27 cellular contexts compared by ENCODE assay signal in the genomic region with DNA sequence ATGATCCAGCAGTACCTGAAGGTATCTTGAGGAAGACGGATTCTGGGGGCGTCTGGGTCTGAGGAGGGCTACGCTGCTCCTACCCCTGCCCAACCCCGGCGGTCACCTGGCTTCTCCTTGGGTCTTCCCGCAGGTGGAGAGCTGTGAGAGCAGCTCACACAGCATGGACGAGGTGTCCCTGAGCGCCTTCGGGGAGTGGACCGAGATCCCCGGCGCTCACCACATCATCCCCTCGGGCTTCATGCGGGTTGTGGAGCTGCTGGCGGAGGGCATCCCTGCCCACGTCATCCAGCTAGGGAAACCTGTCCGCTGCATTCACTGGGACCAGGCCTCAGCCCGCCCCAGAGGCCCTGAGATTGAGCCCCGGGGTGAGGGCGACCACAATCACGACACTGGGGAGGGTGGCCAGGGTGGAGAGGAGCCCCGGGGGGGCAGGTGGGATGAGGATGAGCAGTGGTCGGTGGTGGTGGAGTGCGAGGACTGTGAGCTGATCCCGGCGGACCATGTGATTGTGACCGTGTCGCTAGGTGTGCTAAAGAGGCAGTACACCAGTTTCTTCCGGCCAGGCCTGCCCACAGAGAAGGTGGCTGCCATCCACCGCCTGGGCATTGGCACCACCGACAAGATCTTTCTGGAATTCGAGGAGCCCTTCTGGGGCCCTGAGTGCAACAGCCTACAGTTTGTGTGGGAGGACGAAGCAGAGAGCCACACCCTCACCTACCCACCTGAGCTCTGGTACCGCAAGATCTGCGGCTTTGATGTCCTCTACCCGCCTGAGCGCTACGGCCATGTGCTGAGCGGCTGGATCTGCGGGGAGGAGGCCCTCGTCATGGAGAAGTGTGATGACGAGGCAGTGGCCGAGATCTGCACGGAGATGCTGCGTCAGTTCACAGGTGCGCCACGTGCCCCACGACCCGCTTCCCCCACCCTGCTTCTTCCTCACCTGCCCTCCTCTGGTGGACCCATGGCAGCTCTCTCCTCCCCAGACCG. TPM values are rescaled to one million over a fixed set of nuclear protein-coding genes. Genes with fewer than 3 reads are reported as not detected.
"Had no signal": no experiment of that assay in that cellular context is flagged by ENCODE, and none has a peak within 500 bp of the region (broad histone marks: within the 10 kb centered on the region; RNA-seq: fewer than 3 reads in every experiment).

No MANE protein-coding gene starts in this region.

- H3K9me3 ChIP-seq: breast epithelium, thoracic aorta had no signal

- H3K4me3 Mint-ChIP-seq: activated B cell treated with CpG ODN at 0.5 μM for 24 hours; activated CD8-positive, alpha-beta T cell treated with anti-CD3 and anti-CD28 coated beads for 36 hours; naive thymus-derived CD4-positive, alpha-beta T cell; T-helper 2 cell treated with Interferon-gamma antibody and Interleukin-4, amounts not matched to agents 5 μg/mL and 100 μg/mL, for 36 hours had no signal

- H2AFZ ChIP-seq: parathyroid adenoma had no signal

- H3K4me1 ChIP-seq: breast epithelium, left lung, parathyroid adenoma, upper lobe of left lung had no signal

- H3K36me3 ChIP-seq: breast epithelium had no signal

- H3K4me1 Mint-ChIP-seq: activated B cell treated with CpG ODN at 0.5 μM for 24 hours; naive thymus-derived CD4-positive, alpha-beta T cell had no signal

- H3K9me3 Mint-ChIP-seq: activated CD8-positive, alpha-beta T cell treated with anti-CD3 and anti-CD28 coated beads for 36 hours; activated naive CD4-positive, alpha-beta T cell treated with anti-CD3 and anti-CD28 coated beads, Interleukin-2, amount 50 U/mL, for 72 hours; activated T-helper 2 cell treated with anti-CD3 and anti-CD28 coated beads, Interferon-gamma antibody, Interleukin-2, Interleukin-4, amounts not matched to agents 10 μg/mL and 5 μg/mL and 100 μg/mL, durations not matched to agents 14 hours and 24 hours and 36 hours; T-helper 2 cell treated with Interferon-gamma antibody and Interleukin-4, amounts not matched to agents 5 μg/mL and 100 μg/mL, for 36 hours had no signal

- H3K27ac Mint-ChIP-seq: activated B cell treated with CpG ODN at 0.5 μM for 24 hours; activated CD8-positive, alpha-beta T cell treated with anti-CD3 and anti-CD28 coated beads for 36 hours; activated naive CD4-positive, alpha-beta T cell treated with anti-CD3 and anti-CD28 coated beads, Interleukin-2, amount 50 U/mL, for 72 hours; activated T-helper 2 cell treated with anti-CD3 and anti-CD28 coated beads, Interferon-gamma antibody, Interleukin-2, Interleukin-4, amounts not matched to agents 10 μg/mL and 5 μg/mL and 100 μg/mL, durations not matched to agents 14 hours and 24 hours and 36 hours; naive thymus-derived CD4-positive, alpha-beta T cell; T-helper 2 cell treated with Interferon-gamma antibody and Interleukin-4, amounts not matched to agents 5 μg/mL and 100 μg/mL, for 36 hours had no signal

- H3K27ac ChIP-seq: breast epithelium, epithelial cell of prostate, left lung, parathyroid adenoma, thoracic aorta, upper lobe of left lung had no signal

- H3K27me3 Mint-ChIP-seq: activated CD8-positive, alpha-beta T cell treated with anti-CD3 and anti-CD28 coated beads for 36 hours; naive thymus-derived CD4-positive, alpha-beta T cell had no signal

- H3K4me3 ChIP-seq: breast epithelium, left lung, thoracic aorta, upper lobe of left lung had no signal

- FAIRE-seq: colon, endometrium, frontal cortex had no signal

- DNase-seq: activated B cell treated with CpG ODN at 0.5 μM for 24 hours; activated CD4-positive, alpha-beta T cell treated with anti-CD3 and anti-CD28 coated beads, Interleukin-2, amount 50 U/mL, for 1 hour; activated CD8-positive, alpha-beta T cell treated with anti-CD3 and anti-CD28 coated beads for 36 hours; activated naive CD4-positive, alpha-beta T cell; activated T-cell treated with anti-CD3 and anti-CD28 coated beads, Interleukin-2, amount 50 U/mL, for 48 hours; central memory CD4-positive, alpha-beta T cell; dermis blood vessel endothelial cell; effector CD4-positive, alpha-beta T cell; left lung; midbrain; naive thymus-derived CD4-positive, alpha-beta T cell; nucleus accumbens; stimulated activated CD4-positive, alpha-beta T cell treated with anti-CD3 and anti-CD28 coated beads, Interleukin-2, amount 100 ng/mL, for 48 hours; stimulated activated naive CD4-positive, alpha-beta T cell treated with Interleukin-2 at 50 U/mL for 16 hours; T-helper 1 cell had no signal

- H3K9ac ChIP-seq: parathyroid adenoma had no signal

- H3K27me3 ChIP-seq: breast epithelium, left lung, upper lobe of left lung had no signal

- ATAC-seq: activated CD8-positive, alpha-beta T cell treated with anti-CD3 and anti-CD28 coated beads for 36 hours; activated naive CD4-positive, alpha-beta T cell treated with anti-CD3 and anti-CD28 coated beads, Interleukin-2, amount 50 U/mL, for 72 hours; left lung; naive thymus-derived CD4-positive, alpha-beta T cell; right cardiac atrium had no signal

RNA-seq across cellular contexts. Expression of a gene that starts 33.6 kb away (rescaled TPM):
- total RNA-seq: activated B cell treated with CpG ODN at 0.5 μM for 24 hours had no signal
- polyA plus RNA-seq: naive thymus-derived CD4-positive, alpha-beta T cell had no signal
